Comparison of ENCODE assay signal across 1 cellular context in the genomic region with DNA sequence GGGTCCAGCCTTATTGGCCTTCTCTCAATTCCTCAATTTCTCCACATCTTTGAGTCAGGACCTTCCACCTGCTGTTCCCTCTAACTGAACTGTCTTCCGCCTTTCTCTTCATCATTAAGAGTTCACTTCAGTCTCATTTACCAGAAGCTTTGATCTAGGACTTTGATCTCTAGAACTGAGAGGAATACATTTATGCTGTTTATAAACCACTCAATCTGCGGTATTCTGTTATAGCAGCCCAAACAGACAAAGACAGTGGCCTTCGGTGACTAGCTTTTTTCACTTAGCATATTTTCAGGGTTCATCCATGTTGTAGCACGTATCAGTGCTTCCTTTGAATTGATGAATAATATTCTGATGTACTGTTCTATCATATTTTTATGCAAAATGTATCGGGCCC.
TF ChIP-seq lines count a peak whose summit lies in the region.

No MANE protein-coding gene starts in this region.

TF ChIP-seq in GM23338, 12 proteins besides CTCF, POLR2A, EP300 and RAD21:
- TF ChIP-seq, protein P1, sequence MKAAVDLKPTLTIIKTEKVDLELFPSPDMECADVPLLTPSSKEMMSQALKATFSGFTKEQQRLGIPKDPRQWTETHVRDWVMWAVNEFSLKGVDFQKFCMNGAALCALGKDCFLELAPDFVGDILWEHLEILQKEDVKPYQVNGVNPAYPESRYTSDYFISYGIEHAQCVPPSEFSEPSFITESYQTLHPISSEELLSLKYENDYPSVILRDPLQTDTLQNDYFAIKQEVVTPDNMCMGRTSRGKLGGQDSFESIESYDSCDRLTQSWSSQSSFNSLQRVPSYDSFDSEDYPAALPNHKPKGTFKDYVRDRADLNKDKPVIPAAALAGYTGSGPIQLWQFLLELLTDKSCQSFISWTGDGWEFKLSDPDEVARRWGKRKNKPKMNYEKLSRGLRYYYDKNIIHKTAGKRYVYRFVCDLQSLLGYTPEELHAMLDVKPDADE (IDR thresholded peaks at IDR 0.05), result no peak
- TF ChIP-seq, protein P2, sequence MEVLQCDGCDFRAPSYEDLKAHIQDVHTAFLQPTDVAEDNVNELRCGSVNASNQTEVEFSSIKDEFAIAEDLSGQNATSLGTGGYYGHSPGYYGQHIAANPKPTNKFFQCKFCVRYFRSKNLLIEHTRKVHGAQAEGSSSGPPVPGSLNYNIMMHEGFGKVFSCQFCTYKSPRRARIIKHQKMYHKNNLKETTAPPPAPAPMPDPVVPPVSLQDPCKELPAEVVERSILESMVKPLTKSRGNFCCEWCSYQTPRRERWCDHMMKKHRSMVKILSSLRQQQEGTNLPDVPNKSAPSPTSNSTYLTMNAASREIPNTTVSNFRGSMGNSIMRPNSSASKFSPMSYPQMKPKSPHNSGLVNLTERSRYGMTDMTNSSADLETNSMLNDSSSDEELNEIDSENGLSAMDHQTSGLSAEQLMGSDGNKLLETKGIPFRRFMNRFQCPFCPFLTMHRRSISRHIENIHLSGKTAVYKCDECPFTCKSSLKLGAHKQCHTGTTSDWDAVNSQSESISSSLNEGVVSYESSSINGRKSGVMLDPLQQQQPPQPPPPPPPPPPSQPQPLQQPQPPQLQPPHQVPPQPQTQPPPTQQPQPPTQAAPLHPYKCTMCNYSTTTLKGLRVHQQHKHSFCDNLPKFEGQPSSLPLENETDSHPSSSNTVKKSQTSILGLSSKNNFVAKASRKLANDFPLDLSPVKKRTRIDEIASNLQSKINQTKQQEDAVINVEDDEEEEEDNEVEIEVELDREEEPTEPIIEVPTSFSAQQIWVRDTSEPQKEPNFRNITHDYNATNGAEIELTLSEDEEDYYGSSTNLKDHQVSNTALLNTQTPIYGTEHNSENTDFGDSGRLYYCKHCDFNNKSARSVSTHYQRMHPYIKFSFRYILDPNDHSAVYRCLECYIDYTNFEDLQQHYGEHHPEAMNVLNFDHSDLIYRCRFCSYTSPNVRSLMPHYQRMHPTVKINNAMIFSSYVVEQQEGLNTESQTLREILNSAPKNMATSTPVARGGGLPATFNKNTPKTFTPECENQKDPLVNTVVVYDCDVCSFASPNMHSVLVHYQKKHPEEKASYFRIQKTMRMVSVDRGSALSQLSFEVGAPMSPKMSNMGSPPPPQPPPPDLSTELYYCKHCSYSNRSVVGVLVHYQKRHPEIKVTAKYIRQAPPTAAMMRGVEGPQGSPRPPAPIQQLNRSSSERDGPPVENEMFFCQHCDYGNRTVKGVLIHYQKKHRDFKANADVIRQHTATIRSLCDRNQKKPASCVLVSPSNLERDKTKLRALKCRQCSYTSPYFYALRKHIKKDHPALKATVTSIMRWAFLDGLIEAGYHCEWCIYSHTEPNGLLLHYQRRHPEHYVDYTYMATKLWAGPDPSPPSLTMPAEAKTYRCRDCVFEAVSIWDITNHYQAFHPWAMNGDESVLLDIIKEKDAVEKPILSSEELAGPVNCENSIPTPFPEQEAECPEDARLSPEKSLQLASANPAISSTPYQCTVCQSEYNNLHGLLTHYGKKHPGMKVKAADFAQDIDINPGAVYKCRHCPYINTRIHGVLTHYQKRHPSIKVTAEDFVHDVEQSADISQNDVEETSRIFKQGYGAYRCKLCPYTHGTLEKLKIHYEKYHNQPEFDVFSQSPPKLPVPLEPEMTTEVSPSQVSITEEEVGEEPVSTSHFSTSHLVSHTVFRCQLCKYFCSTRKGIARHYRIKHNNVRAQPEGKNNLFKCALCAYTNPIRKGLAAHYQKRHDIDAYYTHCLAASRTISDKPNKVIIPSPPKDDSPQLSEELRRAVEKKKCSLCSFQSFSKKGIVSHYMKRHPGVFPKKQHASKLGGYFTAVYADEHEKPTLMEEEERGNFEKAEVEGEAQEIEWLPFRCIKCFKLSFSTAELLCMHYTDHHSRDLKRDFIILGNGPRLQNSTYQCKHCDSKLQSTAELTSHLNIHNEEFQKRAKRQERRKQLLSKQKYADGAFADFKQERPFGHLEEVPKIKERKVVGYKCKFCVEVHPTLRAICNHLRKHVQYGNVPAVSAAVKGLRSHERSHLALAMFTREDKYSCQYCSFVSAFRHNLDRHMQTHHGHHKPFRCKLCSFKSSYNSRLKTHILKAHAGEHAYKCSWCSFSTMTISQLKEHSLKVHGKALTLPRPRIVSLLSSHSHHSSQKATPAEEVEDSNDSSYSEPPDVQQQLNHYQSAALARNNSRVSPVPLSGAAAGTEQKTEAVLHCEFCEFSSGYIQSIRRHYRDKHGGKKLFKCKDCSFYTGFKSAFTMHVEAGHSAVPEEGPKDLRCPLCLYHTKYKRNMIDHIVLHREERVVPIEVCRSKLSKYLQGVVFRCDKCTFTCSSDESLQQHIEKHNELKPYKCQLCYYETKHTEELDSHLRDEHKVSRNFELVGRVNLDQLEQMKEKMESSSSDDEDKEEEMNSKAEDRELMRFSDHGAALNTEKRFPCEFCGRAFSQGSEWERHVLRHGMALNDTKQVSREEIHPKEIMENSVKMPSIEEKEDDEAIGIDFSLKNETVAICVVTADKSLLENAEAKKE (CRISPR knock-in tag; IDR thresholded peaks at IDR 0.05), result no peak
